ENCODE assay signal across 22 cellular contexts in genomic region chr3:139689122-139689521, GRCh38. TPM values are rescaled to one million over a fixed set of nuclear protein-coding genes. Genes with fewer than 3 reads are reported as not detected.
DNase-seq lines count a peak whose midpoint lies in the region; FAIRE-seq and TF ChIP-seq lines count a peak whose summit lies in the region.
"Had no signal": no experiment of that assay in that cellular context is flagged by ENCODE, and none has a peak within 500 bp of the region (broad histone marks: within the 10 kb centered on the region; RNA-seq: fewer than 3 reads in every experiment).

No MANE protein-coding gene starts in this region.

- H3K4me2 ChIP-seq in mesendoderm (ENCODE audit: low read length), result no peak overlapping the region

- no peak overlapping the region for H2AK5ac ChIP-seq in mesendoderm (ENCODE audit: low read length)

- H3K36me3 ChIP-seq in mesendoderm (ENCODE audit: control insufficient read depth, insufficient read depth, low read length) (no peaks in the 10 kb centered on the region), prostate gland (no peaks in the 10 kb centered on the region)
- H3K36me3 ChIP-seq: breast epithelium, stomach had no signal

- H4K8ac ChIP-seq in mesendoderm (ENCODE audit: low read depth, low read length), result no peak overlapping the region

- no peaks in the 10 kb centered on the region for H3K9me3 ChIP-seq in prostate gland
- H3K9me3 ChIP-seq: breast epithelium, stomach had no signal

- no peak overlapping the region for H2BK120ac ChIP-seq in mesendoderm (ENCODE audit: low read depth, low read length)

- no peaks in the 10 kb centered on the region for H3K79me2 ChIP-seq in mesendoderm (ENCODE audit: control insufficient read depth, insufficient read depth, low read length)

- no peak overlapping the region for H3K4me3 ChIP-seq in mesendoderm (ENCODE audit: low read length)
- no peak overlapping the region for H3K4me3 ChIP-seq in prostate gland
- H3K4me3 ChIP-seq: breast epithelium, skin epidermis, stomach had no signal

- H3K27me3 ChIP-seq in mesendoderm (ENCODE audit: insufficient read depth, low read length, poor library complexity), result no peaks in the 10 kb centered on the region
- no peaks in the 10 kb centered on the region for H3K27me3 ChIP-seq in prostate gland (replicated peaks; ENCODE audit: insufficient read depth)
- H3K27me3 ChIP-seq: breast epithelium, stomach had no signal

- intact Hi-C loops in prostate gland (cut with DNase I), result no loop called here

- TF ChIP-seq POLR2A in prostate gland (IDR thresholded peaks at IDR 0.05), result no peak

- H4K5ac ChIP-seq in mesendoderm (ENCODE audit: low read length), result no peak overlapping the region

- H3K23ac ChIP-seq in mesendoderm (ENCODE audit: low read length), result no peak overlapping the region

- FAIRE-seq in GM19239 (lab: Jason Lieb, UNC), result no peak
- FAIRE-seq: kidney, TTC549 had no signal

- no peak overlapping the region for H2BK15ac ChIP-seq in mesendoderm (replicated peaks; ENCODE audit: low read depth)

- no peak overlapping the region for H2BK5ac ChIP-seq in mesendoderm (ENCODE audit: low read length)

- H3K79me1 ChIP-seq in mesendoderm (ENCODE audit: low read length), result no peaks in the 10 kb centered on the region

- no peak overlapping the region for H3K9ac ChIP-seq in mesendoderm (ENCODE audit: low read length)

- H3K18ac ChIP-seq in mesendoderm (ENCODE audit: low read length), result no peak overlapping the region

- TF ChIP-seq CTCF in prostate gland (IDR thresholded peaks at IDR 0.05), result no peak

- H3K4ac ChIP-seq in mesendoderm (ENCODE audit: low read depth, low read length), result no peak overlapping the region

- no CpG with 5 or more reads among the region's 4 CpGs for WGBS in mesendoderm (ENCODE audit: extremely low coverage, insufficient coverage, low lambda C conversion rate)
- WGBS in prostate gland, result 54% methylated on average over 4 of the region's 4 CpGs

- no peak overlapping the region for H3K56ac ChIP-seq in mesendoderm (ENCODE audit: low read length)

- H3K4me1 ChIP-seq in mesendoderm (ENCODE audit: control insufficient read depth, low read depth, low read length), result no peaks in the 10 kb centered on the region
- no peaks in the 10 kb centered on the region for H3K4me1 ChIP-seq in prostate gland (replicated peaks)
- H3K4me1 ChIP-seq: breast epithelium, stomach had no signal

- H3K27ac ChIP-seq in mesendoderm (ENCODE audit: low read depth, low read length) (no peak overlapping the region), prostate gland (no peak overlapping the region)
- H3K27ac ChIP-seq: breast epithelium, epithelial cell of prostate, RWPE1, skin epidermis, stomach had no signal

- DNase-seq in ELF-1 (ENCODE audit: low read depth, low spot score) (peak; percentile 46), NCI-H128 (lab: John Stamatoyannopoulos, UW; ENCODE audit: unreplicated experiment) (peak; percentile 48), NCI-H748 (lab: John Stamatoyannopoulos, UW; ENCODE audit: unreplicated experiment) (peak; percentile 67), mesendoderm (peak; percentile 8), middle frontal gyrus (ENCODE audit: extremely low spot score, low spot score) (no peak), prostate gland (ENCODE audit: low spot score) (no peak), GM19239 (ENCODE audit: insufficient read length, low spot score) (no peak), NOMO-1 (lab: John Stamatoyannopoulos, UW; ENCODE audit: unreplicated experiment in 2 of 2) (no peak)
- DNase-seq: activated CD4-positive, alpha-beta T cell treated with anti-CD3 and anti-CD28 coated beads, Interleukin-2, amount 10 ng/mL, durations not matched to agents 24 days and 14 days; activated CD8-positive, alpha-beta memory T cell treated with anti-CD3 and anti-CD28 coated beads, Interleukin-2, amount 50 U/mL, for 4 hours; CD4-positive, alpha-beta memory T cell; foreskin melanocyte; kidney; mesenchymal stem cell; NCI-H226; stimulated activated CD4-positive, alpha-beta T cell treated with anti-CD3 and anti-CD28 coated beads, Interleukin-4, amount 100 ng/mL, for 1 hour; stomach had no signal

RNA-seq across cellular contexts. Expression of gene NMNAT3, which starts 11.3 kb away (rescaled TPM):
- 1.2 TPM for polyA plus RNA-seq in mesendoderm (2013, experiment 1 of 2)
- 1.3 TPM for polyA plus RNA-seq in mesendoderm (2013, experiment 2 of 2)
- 10 to 100 TPM; 11.9 to 15.6 TPM for total RNA-seq in prostate gland

Comparison
In these comparisons a context has a peak if more than half of its experiments do, and no peak if none do; other contexts are left out.
1. DNase-seq: peak in ELF-1 (single experiment), NCI-H128 (single experiment), NCI-H748 (single experiment) and mesendoderm (single experiment); none in middle frontal gyrus (single experiment), prostate gland (single experiment), GM19239 (single experiment) and NOMO-1 (0 of 2).